In the genomic region with DNA sequence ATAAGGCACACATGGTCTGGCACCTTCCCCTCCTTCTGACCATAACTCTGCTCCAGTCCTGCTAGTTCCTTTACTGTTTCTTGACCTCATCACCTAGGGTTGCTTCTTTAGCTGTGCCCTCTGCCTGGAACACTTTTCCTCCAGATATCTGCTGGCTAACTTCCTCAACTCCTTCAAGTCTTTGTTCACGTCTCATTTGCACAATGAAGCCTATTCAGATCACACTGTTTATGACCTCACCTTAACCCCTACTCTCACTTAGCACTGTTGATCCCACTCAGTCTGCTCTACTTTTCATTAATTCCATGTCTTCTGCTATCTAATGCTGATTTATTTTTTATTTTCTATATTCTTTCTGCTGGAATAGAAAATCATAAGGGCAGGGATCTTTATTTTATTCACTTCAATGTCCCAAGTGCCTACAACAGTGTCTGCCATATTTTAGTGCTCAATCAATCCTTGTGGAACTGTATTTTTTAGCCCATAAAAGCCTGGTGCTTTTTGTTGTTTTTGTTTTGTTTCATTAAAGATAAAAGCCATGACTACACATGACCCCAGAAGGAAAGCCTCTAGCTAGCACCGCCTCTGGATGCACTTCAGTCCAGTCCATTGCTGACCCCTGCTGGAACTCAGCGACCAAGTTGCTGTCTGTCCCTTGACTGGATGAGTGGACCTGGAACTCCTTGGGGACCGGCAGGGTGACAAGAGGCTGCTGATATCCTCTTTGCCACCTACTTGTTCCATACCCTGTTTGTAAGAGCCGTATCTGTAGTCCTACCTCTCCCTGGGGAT, we compare ENCODE assay signal across 9 cellular contexts. TPM values are rescaled to one million over a fixed set of nuclear protein-coding genes. Genes with fewer than 3 reads are reported as not detected.
DNase-seq lines count a peak whose midpoint lies in the region; ATAC-seq and TF ChIP-seq lines count a peak whose summit lies in the region.
"Had no signal": no experiment of that assay in that cellular context is flagged by ENCODE, and none has a peak within 500 bp of the region (broad histone marks: within the 10 kb centered on the region; RNA-seq: fewer than 3 reads in every experiment).

No MANE protein-coding gene starts in this region.

- no peak for TF ChIP-seq POLR2A in prostate gland (IDR thresholded peaks at IDR 0.05)

- H3K4me3 ChIP-seq in left ventricle myocardium inferior = no peak overlapping the region
- no peak overlapping the region for H3K4me3 ChIP-seq in prostate gland

- H3K27me3 ChIP-seq in left ventricle myocardium inferior (ENCODE audit: low read depth) (peaks cover 15% of the 10 kb centered on the region), prostate gland (replicated peaks; ENCODE audit: insufficient read depth) (no peaks in the 10 kb centered on the region)

- H3K4me1 ChIP-seq in left ventricle myocardium inferior (peaks cover 4% of the 10 kb centered on the region), prostate gland (replicated peaks) (no peaks in the 10 kb centered on the region)

- no peak overlapping the region for H3K4me3 Mint-ChIP-seq in activated T-cell treated with anti-CD3 and anti-CD28 coated beads, Interleukin-2, amount 50 U/mL, for 24 hours
- no peak overlapping the region for H3K4me3 Mint-ChIP-seq in activated T-cell treated with anti-CD3 and anti-CD28 coated beads, Interleukin-2, amount 50 U/mL, for 72 hours
- H3K4me3 Mint-ChIP-seq: activated naive CD8-positive, alpha-beta T cell treated with anti-CD3 and anti-CD28 coated beads, Interleukin-2, amount 10 ng/mL, durations not matched to agents 7 days and 5 days had no signal

- intact Hi-C loops in left ventricle myocardium inferior (cut with micrococcal nuclease) = no loop called here
- intact Hi-C loops in prostate gland (cut with DNase I) = loop anchor here (5.0 kb wide), 1 partner anchor 444 kb away; no protein-coding TSS in a partner anchor

- peak in 1 of 2 donors; percentile 64 for ATAC-seq in activated T-cell treated with anti-CD3 and anti-CD28 coated beads, Interleukin-2, amount 50 U/mL, for 72 hours (replicated peaks in 1 of 2)
- no peak for ATAC-seq in GM18511 (IDR thresholded peaks at IDR 0.05; ENCODE audit: unreplicated experiment)

- TF ChIP-seq CTCF in left ventricle myocardium inferior (IDR thresholded peaks at IDR 0.05; ENCODE audit: borderline replicate concordance) (peak; percentile 85), prostate gland (IDR thresholded peaks at IDR 0.05) (peak in 3 of 4 experiments; percentile 24 to 53 (median 48))

- H3K9me3 ChIP-seq in left ventricle myocardium inferior (replicated peaks) (no peaks in the 10 kb centered on the region), prostate gland (no peaks in the 10 kb centered on the region)

- no peaks in the 10 kb centered on the region for H3K4me1 Mint-ChIP-seq in activated T-cell treated with anti-CD3 and anti-CD28 coated beads, Interleukin-2, amount 50 U/mL, for 24 hours (ENCODE audit: low read depth)
- no peaks in the 10 kb centered on the region for H3K4me1 Mint-ChIP-seq in activated T-cell treated with anti-CD3 and anti-CD28 coated beads, Interleukin-2, amount 50 U/mL, for 72 hours (ENCODE audit: low read depth)
- H3K4me1 Mint-ChIP-seq: activated naive CD8-positive, alpha-beta T cell treated with anti-CD3 and anti-CD28 coated beads, Interleukin-2, amount 10 ng/mL, durations not matched to agents 7 days and 5 days had no signal

- WGBS in prostate gland = 30% methylated on average over 5 of the region's 5 CpGs

- no peak overlapping the region for H3K27ac Mint-ChIP-seq in activated T-cell treated with anti-CD3 and anti-CD28 coated beads, Interleukin-2, amount 50 U/mL, for 24 hours
- H3K27ac Mint-ChIP-seq in activated T-cell treated with anti-CD3 and anti-CD28 coated beads, Interleukin-2, amount 50 U/mL, for 72 hours = no peak overlapping the region
- H3K27ac Mint-ChIP-seq: activated naive CD8-positive, alpha-beta T cell treated with anti-CD3 and anti-CD28 coated beads, Interleukin-2, amount 10 ng/mL, durations not matched to agents 7 days and 5 days had no signal

- H3K36me3 Mint-ChIP-seq in activated T-cell treated with anti-CD3 and anti-CD28 coated beads, Interleukin-2, amount 50 U/mL, for 24 hours (ENCODE audit: low read depth) = no peaks in the 10 kb centered on the region
- no peaks in the 10 kb centered on the region for H3K36me3 Mint-ChIP-seq in activated T-cell treated with anti-CD3 and anti-CD28 coated beads, Interleukin-2, amount 50 U/mL, for 72 hours (ENCODE audit: insufficient read depth in 2 of 2)
- H3K36me3 Mint-ChIP-seq: activated naive CD8-positive, alpha-beta T cell treated with anti-CD3 and anti-CD28 coated beads, Interleukin-2, amount 10 ng/mL, durations not matched to agents 7 days and 5 days had no signal

- H3K27me3 Mint-ChIP-seq in activated T-cell treated with anti-CD3 and anti-CD28 coated beads, Interleukin-2, amount 50 U/mL, for 24 hours = peaks cover 23% of the 10 kb centered on the region
- H3K27me3 Mint-ChIP-seq in activated T-cell treated with anti-CD3 and anti-CD28 coated beads, Interleukin-2, amount 50 U/mL, for 72 hours (ENCODE audit: low read depth) = peaks cover 15% of the 10 kb centered on the region

- DNase-seq in activated T-cell treated with anti-CD3 and anti-CD28 coated beads, Interleukin-2, amount 50 U/mL, for 24 hours = peak; percentile 30
- DNase-seq in activated T-cell treated with anti-CD3 and anti-CD28 coated beads for 4 hours = no peak
- peak; percentile 80 for DNase-seq in NCI-H146 (lab: John Stamatoyannopoulos, UW)
- DNase-seq in activated T-cell treated with anti-CD3 and anti-CD28 coated beads, Interleukin-2, amount 50 U/mL, for 72 hours = peak; percentile 35 to 45
- peak; percentile 69 for DNase-seq in left ventricle myocardium inferior
- DNase-seq in prostate gland (ENCODE audit: low spot score) = peak; percentile 36
- DNase-seq in activated CD8-positive, alpha-beta memory T cell treated with anti-CD3 and anti-CD28 coated beads, Interleukin-2, amount 50 U/mL, for 48 hours = no peak
- DNase-seq: activated naive CD8-positive, alpha-beta T cell treated with anti-CD3 and anti-CD28 coated beads, Interleukin-2, amount 10 ng/mL, durations not matched to agents 7 days and 5 days had no signal

- H3K27ac ChIP-seq in left ventricle myocardium inferior (replicated peaks) (no peak overlapping the region), prostate gland (no peak overlapping the region)

- no peaks in the 10 kb centered on the region for H3K36me3 ChIP-seq in left ventricle myocardium inferior
- H3K36me3 ChIP-seq in prostate gland = no peaks in the 10 kb centered on the region

- no peaks in the 10 kb centered on the region for H3K9me3 Mint-ChIP-seq in activated T-cell treated with anti-CD3 and anti-CD28 coated beads, Interleukin-2, amount 50 U/mL, for 24 hours
- H3K9me3 Mint-ChIP-seq in activated T-cell treated with anti-CD3 and anti-CD28 coated beads, Interleukin-2, amount 50 U/mL, for 72 hours = no peaks in the 10 kb centered on the region
- H3K9me3 Mint-ChIP-seq: activated naive CD8-positive, alpha-beta T cell treated with anti-CD3 and anti-CD28 coated beads, Interleukin-2, amount 10 ng/mL, durations not matched to agents 7 days and 5 days had no signal

RNA-seq across cellular contexts. Expression of gene KLF14, which starts 12.3 kb away (rescaled TPM):
- under 1 TPM in 1 of 2 donors, not detected in 1; 0.09 TPM for total RNA-seq in activated T-cell treated with anti-CD3 and anti-CD28 coated beads, Interleukin-2, amount 50 U/mL, for 72 hours
- total RNA-seq in left ventricle myocardium inferior = 0.11 TPM
- under 1 TPM in 1 of 2 donors, not detected in 1; 0.57 TPM for total RNA-seq in prostate gland
- total RNA-seq: activated naive CD8-positive, alpha-beta T cell treated with anti-CD3 and anti-CD28 coated beads, Interleukin-2, amount 10 ng/mL, durations not matched to agents 7 days and 5 days had no signal

RNA-seq across cellular contexts. Expression of gene TSGA13, which starts 35.3 kb away (rescaled TPM):
- not detected for total RNA-seq in activated T-cell treated with anti-CD3 and anti-CD28 coated beads, Interleukin-2, amount 50 U/mL, for 72 hours
- total RNA-seq in left ventricle myocardium inferior = not detected
- total RNA-seq in prostate gland = under 1 TPM in 1 of 2 donors, not detected in 1; 0.57 TPM
- total RNA-seq: activated naive CD8-positive, alpha-beta T cell treated with anti-CD3 and anti-CD28 coated beads, Interleukin-2, amount 10 ng/mL, durations not matched to agents 7 days and 5 days had no signal

RNA-seq across cellular contexts. Expression of gene COPG2, which starts 53.1 kb away (rescaled TPM):
- total RNA-seq in activated T-cell treated with anti-CD3 and anti-CD28 coated beads, Interleukin-2, amount 50 U/mL, for 72 hours = 10 to 100 TPM; 27.5 to 27.8 TPM
- total RNA-seq in left ventricle myocardium inferior (16.9 TPM), prostate gland (10 to 100 TPM; 15.3 to 46.1 TPM)

Comparison
In these comparisons a context has a peak if more than half of its experiments do, and no peak if none do; other contexts are left out.
1. DNase-seq: peak in activated T-cell treated with anti-CD3 and anti-CD28 coated beads, Interleukin-2, amount 50 U/mL, for 24 hours (single experiment), NCI-H146 (single experiment), activated T-cell treated with anti-CD3 and anti-CD28 coated beads, Interleukin-2, amount 50 U/mL, for 72 hours (2 of 2), left ventricle myocardium inferior (single experiment) and prostate gland (single experiment); none in activated T-cell treated with anti-CD3 and anti-CD28 coated beads for 4 hours (single experiment) and activated CD8-positive, alpha-beta memory T cell treated with anti-CD3 and anti-CD28 coated beads, Interleukin-2, amount 50 U/mL, for 48 hours (single experiment).